In genomic region chr17:9123594-9124553, GRCh38 we compare ENCODE assay signal across 27 cellular contexts.
A peak's percentile ranks its signal among the peaks of the same experiment; 100 is the strongest.
DNase-seq lines count a peak whose midpoint lies in the region; ATAC-seq and TF ChIP-seq lines count a peak whose summit lies in the region.
"Had no signal": no experiment of that assay in that cellular context is flagged by ENCODE, and none has a peak within 500 bp of the region (broad histone marks: within the 10 kb centered on the region; RNA-seq: fewer than 3 reads in every experiment).

No MANE protein-coding gene starts in this region.

- no peak overlapping the region for H3K4me3 Mint-ChIP-seq in activated CD4-positive, alpha-beta T cell treated with anti-CD3 and anti-CD28 coated beads for 36 hours
- H3K4me3 Mint-ChIP-seq: activated naive CD8-positive, alpha-beta T cell treated with anti-CD3 and anti-CD28 coated beads for 36 hours; natural killer cell had no signal

- H3K9me3 ChIP-seq in SJSA1 (replicated peaks) (no peaks in the 10 kb centered on the region), suprapubic skin (no peaks in the 10 kb centered on the region), hepatocyte (ENCODE audit: low read depth) (no peaks in the 10 kb centered on the region)
- H3K9me3 ChIP-seq: pancreas had no signal

- no peak for TF ChIP-seq EP300 in suprapubic skin (IDR thresholded peaks at IDR 0.05)

- WGBS in suprapubic skin, result 53% methylated on average over 17 of the region's 17 CpGs
- WGBS in hepatocyte (ENCODE audit: low lambda C conversion rate, missing lambda C conversion rate), result 82% methylated on average over 17 of the region's 17 CpGs

- H3K36me3 ChIP-seq in SJSA1, result no peaks in the 10 kb centered on the region; the same call in 1 of the 2 replicates
- H3K36me3 ChIP-seq in suprapubic skin, result no peaks in the 10 kb centered on the region
- no peaks in the 10 kb centered on the region for H3K36me3 ChIP-seq in hepatocyte (replicated peaks; ENCODE audit: insufficient read depth, low read depth)
- H3K36me3 ChIP-seq: pancreas, right atrium auricular region, spleen had no signal

- DNase-seq in activated CD4-positive, alpha-beta T cell treated with anti-CD3 and anti-CD28 coated beads for 36 hours, result peak; percentile 12
- no peak for DNase-seq in activated CD4-positive, alpha-beta T cell treated with anti-CD3 and anti-CD28 coated beads, Interleukin-2, amount 50 U/mL, for 1 hour
- DNase-seq in SJSA1 (ENCODE audit: low read depth in 1 of 2, low spot score in 2 of 2) (peak; percentile 96 to 98), left kidney (ENCODE audit: low read depth, low spot score) (peak; percentile 42), suprapubic skin (ENCODE audit: low spot score in 2 of 2) (no peak), hepatocyte (ENCODE audit: low spot score) (no peak)
- DNase-seq: 8988T; activated CD4-positive, alpha-beta T cell treated with anti-CD3 and anti-CD28 coated beads for 4 hours; activated naive CD8-positive, alpha-beta T cell treated with anti-CD3 and anti-CD28 coated beads for 36 hours; central memory CD4-positive, alpha-beta T cell; DND-41; KG1; natural killer cell; NCI-H1417 treated with DMSO at 0.1 percent for 48 hours; NCI-H2081; NCI-H345; NCI-H774; pancreas; RPMI8226; spleen; stimulated activated CD4-positive, alpha-beta T cell treated with anti-CD3 and anti-CD28 coated beads, Interleukin-2, amount 100 ng/mL, for 48 hours; T-helper 2 cell had no signal

- H3K27me3 ChIP-seq in SJSA1 (replicated peaks), result no peaks in the 10 kb centered on the region
- H3K27me3 ChIP-seq in suprapubic skin, result no peaks in the 10 kb centered on the region
- no peaks in the 10 kb centered on the region for H3K27me3 ChIP-seq in hepatocyte
- H3K27me3 ChIP-seq: pancreas, right atrium auricular region had no signal

- H3K9me2 ChIP-seq in hepatocyte (replicated peaks; ENCODE audit: insufficient read depth), result no peaks in the 10 kb centered on the region

- peaks cover 6% of the 10 kb centered on the region for H3K27me3 Mint-ChIP-seq in activated CD4-positive, alpha-beta T cell treated with anti-CD3 and anti-CD28 coated beads for 36 hours

- CTCF ChIA-PET in activated CD4-positive, alpha-beta T cell treated with anti-CD3 and anti-CD28 coated beads for 36 hours (lab: Charles Lee), result no interaction called here

- H3K4me1 Mint-ChIP-seq in activated CD4-positive, alpha-beta T cell treated with anti-CD3 and anti-CD28 coated beads for 36 hours, result peaks cover 10% of the 10 kb centered on the region
- H3K4me1 Mint-ChIP-seq: activated naive CD8-positive, alpha-beta T cell treated with anti-CD3 and anti-CD28 coated beads for 36 hours; natural killer cell had no signal

- H2AFZ ChIP-seq in hepatocyte, result no peak overlapping the region

- H3K27ac Mint-ChIP-seq in activated CD4-positive, alpha-beta T cell treated with anti-CD3 and anti-CD28 coated beads for 36 hours, result peak overlapping the region; percentile 5
- H3K27ac Mint-ChIP-seq: activated naive CD8-positive, alpha-beta T cell treated with anti-CD3 and anti-CD28 coated beads for 36 hours; activated T-helper 2 cell treated with anti-CD3 and anti-CD28 coated beads, Interferon-gamma antibody, Interleukin-2, Interleukin-4, amounts not matched to agents 10 μg/mL and 5 μg/mL and 100 μg/mL, durations not matched to agents 14 hours and 24 hours and 36 hours; natural killer cell had no signal

- no peaks in the 10 kb centered on the region for H4K20me1 ChIP-seq in hepatocyte (ENCODE audit: insufficient read depth, poor library complexity, severe bottlenecking)

- H3K4me2 ChIP-seq in hepatocyte, result no peak overlapping the region

- peak overlapping the region; percentile 96 for H3K27ac ChIP-seq in SJSA1
- H3K27ac ChIP-seq in suprapubic skin, result peak overlapping the region; percentile 43
- H3K27ac ChIP-seq in hepatocyte, result no peak overlapping the region
- H3K27ac ChIP-seq: pancreas, right atrium auricular region, SK-N-MC, spleen had no signal

- H3K9me3 Mint-ChIP-seq in activated CD4-positive, alpha-beta T cell treated with anti-CD3 and anti-CD28 coated beads for 36 hours (ENCODE audit: low read depth), result no peaks in the 10 kb centered on the region
- H3K9me3 Mint-ChIP-seq: natural killer cell had no signal

- TF ChIP-seq POLR2A in suprapubic skin (IDR thresholded peaks at IDR 0.05), result no peak

- H3K4me1 ChIP-seq in SJSA1 (replicated peaks), result peaks cover 22% of the 10 kb centered on the region
- H3K4me1 ChIP-seq in suprapubic skin, result no peaks in the 10 kb centered on the region
- H3K4me1 ChIP-seq in hepatocyte (ENCODE audit: insufficient read depth), result no peaks in the 10 kb centered on the region
- H3K4me1 ChIP-seq: pancreas, spleen had no signal

- POLR2A ChIA-PET in activated CD4-positive, alpha-beta T cell treated with anti-CD3 and anti-CD28 coated beads for 36 hours (lab: Charles Lee), result no interaction called here

- ATAC-seq in activated CD4-positive, alpha-beta T cell treated with anti-CD3 and anti-CD28 coated beads for 36 hours, result peak; percentile 82
- ATAC-seq in GM21825 (IDR thresholded peaks at IDR 0.05; ENCODE audit: unreplicated experiment), result no peak
- ATAC-seq in HG03025 (IDR thresholded peaks at IDR 0.05; ENCODE audit: low FRiP score, unreplicated experiment), result no peak
- ATAC-seq: natural killer cell, pancreas had no signal

- H3K79me2 ChIP-seq in hepatocyte, result no peaks in the 10 kb centered on the region

- H3K4me3 ChIP-seq in SJSA1 (no peak overlapping the region), suprapubic skin (no peak overlapping the region), hepatocyte (no peak overlapping the region)
- H3K4me3 ChIP-seq: pancreas, right atrium auricular region, SK-N-MC, spleen had no signal

- no peak for TF ChIP-seq CTCF in suprapubic skin (IDR thresholded peaks at IDR 0.05)
- no peak for TF ChIP-seq CTCF in hepatocyte (IDR thresholded peaks at IDR 0.05; ENCODE audit: poor library complexity)

- intact Hi-C loops in activated CD4-positive, alpha-beta T cell treated with anti-CD3 and anti-CD28 coated beads for 36 hours (cut with DNase I, micrococcal nuclease), result no loop called here

- no peaks in the 10 kb centered on the region for H3K36me3 Mint-ChIP-seq in activated CD4-positive, alpha-beta T cell treated with anti-CD3 and anti-CD28 coated beads for 36 hours (ENCODE audit: low read depth)
- H3K36me3 Mint-ChIP-seq: activated naive CD8-positive, alpha-beta T cell treated with anti-CD3 and anti-CD28 coated beads for 36 hours; natural killer cell had no signal

Comparison
In these comparisons a context has a peak if more than half of its experiments do, and no peak if none do; other contexts are left out.
1. DNase-seq: peak in activated CD4-positive, alpha-beta T cell treated with anti-CD3 and anti-CD28 coated beads for 36 hours (single experiment), SJSA1 (2 of 2) and left kidney (single experiment); none in activated CD4-positive, alpha-beta T cell treated with anti-CD3 and anti-CD28 coated beads, Interleukin-2, amount 50 U/mL, for 1 hour (single experiment), suprapubic skin (0 of 2) and hepatocyte (single experiment).